In the genomic region with DNA sequence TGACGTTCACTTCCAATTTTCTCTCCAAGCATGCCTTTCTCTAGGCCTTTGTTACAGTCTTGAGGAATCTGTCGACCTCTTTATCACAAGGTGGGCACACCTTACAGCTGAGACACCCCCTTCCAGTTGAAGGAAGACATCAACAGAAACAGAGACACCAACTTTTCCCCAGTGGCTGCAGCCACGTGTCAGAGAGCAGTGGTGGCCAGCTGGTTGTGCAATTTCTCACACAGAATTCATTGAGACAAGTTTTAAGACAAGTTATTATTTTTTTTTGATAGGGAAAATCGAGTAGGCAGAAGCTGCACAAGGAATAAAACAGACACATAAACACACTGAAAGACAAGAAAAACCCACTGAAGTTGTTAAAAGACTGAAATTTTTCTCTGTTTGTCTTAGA, we compare ENCODE assay signal across 1 cellular context.
TF ChIP-seq lines count a peak whose summit lies in the region.

No MANE protein-coding gene starts in this region.

TF ChIP-seq in WTC11, 78 proteins besides CTCF, POLR2A, EP300 and RAD21 (continued from another document):
- TF ChIP-seq ZNF532 (CRISPR knock-in tag; IDR thresholded peaks at IDR 0.05; ENCODE audit: borderline replicate concordance) (no peak), ZNF396 (CRISPR knock-in tag; IDR thresholded peaks at IDR 0.05; ENCODE audit: borderline replicate concordance) (no peak)
